16 cellular contexts compared by ENCODE assay signal in the genomic region with DNA sequence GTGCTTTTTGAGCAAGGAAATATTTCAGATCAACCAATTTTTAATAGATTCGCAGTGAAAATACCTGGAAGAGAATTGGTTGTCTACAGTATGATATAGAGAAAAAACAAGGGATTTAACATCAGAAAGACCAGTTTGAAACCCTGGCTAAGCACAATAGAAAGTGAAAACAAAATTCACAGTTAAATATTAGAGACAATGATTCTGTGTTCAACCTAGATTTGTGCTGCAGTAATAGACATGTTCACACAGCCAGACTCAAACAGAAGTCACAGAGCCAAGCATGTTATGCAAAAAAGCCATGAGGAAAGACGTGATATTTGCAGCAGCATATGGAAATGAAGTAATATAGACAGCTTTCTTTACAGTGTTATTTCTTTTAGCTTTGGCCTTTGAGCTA.
A peak's percentile ranks its signal among the peaks of the same experiment; 100 is the strongest.
DNase-seq lines count a peak whose midpoint lies in the region; ATAC-seq, FAIRE-seq and TF ChIP-seq lines count a peak whose summit lies in the region.
"Had no signal": no experiment of that assay in that cellular context is flagged by ENCODE, and none has a peak within 500 bp of the region (broad histone marks: within the 10 kb centered on the region; RNA-seq: fewer than 3 reads in every experiment).

No MANE protein-coding gene starts in this region.

- DNase-seq in GM18507 (ENCODE audit: extremely low spot score, insufficient read length, low read depth) = no peak
- peak; percentile 7 for DNase-seq in GM20000 (ENCODE audit: low spot score)
- peak; percentile 71 for DNase-seq in globus pallidus (ENCODE audit: low spot score)
- no peak for DNase-seq in NCI-H2196 treated with DMSO at 0.1 percent for 48 hours (lab: John Stamatoyannopoulos, UW; ENCODE audit: unreplicated experiment)
- no peak for DNase-seq in stimulated activated CD4-positive, alpha-beta T cell treated with anti-CD3 and anti-CD28 coated beads, Interleukin-2, amount 100 ng/mL, for 48 hours
- DNase-seq: activated CD4-positive, CD25-positive, alpha-beta regulatory T cell; activated naive CD8-positive, alpha-beta T cell treated with anti-CD3 and anti-CD28 coated beads, Interleukin-2, amount 50 U/mL, for 24 hours; DMS53; glutamatergic neuron; H9; NCI-H748 treated with DMSO at 0.1 percent for 48 hours; tibial artery had no signal

- TF ChIP-seq CTCF in GM20000 (IDR thresholded peaks at IDR 0.05; ENCODE audit: extremely low read depth, missing control alignments) = no peak

- ATAC-seq in HG03457 (IDR thresholded peaks at IDR 0.05; ENCODE audit: unreplicated experiment) (peak; percentile 54), HG03521 (IDR thresholded peaks at IDR 0.05; ENCODE audit: unreplicated experiment) (no peak), GM21515 (IDR thresholded peaks at IDR 0.05; ENCODE audit: unreplicated experiment) (no peak)
- ATAC-seq: activated naive CD8-positive, alpha-beta T cell treated with anti-CD3 and anti-CD28 coated beads, Interleukin-2, amount 50 U/mL, for 24 hours; activated T-helper 17 cell treated with anti-CD3 and anti-CD28 coated beads, Interleukin-2, amount 50 U/mL, for 72 hours had no signal

- peak; percentile 56 for FAIRE-seq in GM18507 (lab: Jason Lieb, UNC)

Comparison
In these comparisons a context has a peak if more than half of its experiments do, and no peak if none do; other contexts are left out.
1. DNase-seq: peak in GM20000 (single experiment) and globus pallidus (single experiment); none in GM18507 (single experiment), NCI-H2196 treated with DMSO at 0.1 percent for 48 hours (single experiment) and stimulated activated CD4-positive, alpha-beta T cell treated with anti-CD3 and anti-CD28 coated beads, Interleukin-2, amount 100 ng/mL, for 48 hours (0 of 2).